Comparison of ENCODE assay signal across 1 cellular context in the genomic region with DNA sequence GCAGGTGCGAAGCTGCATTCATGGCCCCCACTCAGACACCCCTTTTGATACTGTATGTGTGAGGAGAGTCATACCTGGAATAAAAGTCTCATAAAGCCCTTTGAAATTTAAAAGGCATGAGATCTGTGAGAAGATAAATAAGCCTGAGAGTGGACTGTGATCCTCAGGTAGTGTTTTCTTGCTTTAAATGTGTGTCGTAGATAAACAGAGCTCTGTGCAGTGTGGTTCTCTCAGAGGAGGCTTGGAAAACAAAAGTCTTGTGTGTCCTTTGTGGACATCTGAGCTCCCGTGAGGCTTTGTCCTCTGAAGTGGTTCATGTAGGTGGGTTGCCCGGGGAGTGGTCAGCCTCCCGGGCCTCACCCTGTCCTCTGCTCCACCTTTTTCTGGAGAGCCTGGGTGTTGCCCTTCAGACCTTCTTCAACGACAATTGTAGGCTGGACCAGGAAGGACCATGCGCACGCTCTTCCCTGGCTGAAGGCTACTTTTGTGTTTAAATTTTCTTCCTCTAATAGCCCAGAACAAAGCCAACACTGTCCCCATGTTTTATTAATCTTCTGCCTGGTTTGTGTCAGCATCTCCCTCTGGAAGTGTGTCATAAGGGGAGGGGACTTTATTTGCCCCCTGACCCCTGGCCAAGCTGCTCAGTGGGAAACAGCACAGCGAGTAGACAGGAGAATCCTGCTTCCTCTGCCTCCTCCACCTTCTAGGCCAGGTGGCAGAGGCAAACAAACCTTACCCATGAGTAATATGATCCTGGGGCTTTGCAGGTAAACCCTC.
TF ChIP-seq lines count a peak whose summit lies in the region.

No MANE protein-coding gene starts in this region.

TF ChIP-seq in HepG2, 621 proteins besides CTCF, POLR2A, EP300 and RAD21 (continued from another document and continues in another):
- TF ChIP-seq, protein P1, sequence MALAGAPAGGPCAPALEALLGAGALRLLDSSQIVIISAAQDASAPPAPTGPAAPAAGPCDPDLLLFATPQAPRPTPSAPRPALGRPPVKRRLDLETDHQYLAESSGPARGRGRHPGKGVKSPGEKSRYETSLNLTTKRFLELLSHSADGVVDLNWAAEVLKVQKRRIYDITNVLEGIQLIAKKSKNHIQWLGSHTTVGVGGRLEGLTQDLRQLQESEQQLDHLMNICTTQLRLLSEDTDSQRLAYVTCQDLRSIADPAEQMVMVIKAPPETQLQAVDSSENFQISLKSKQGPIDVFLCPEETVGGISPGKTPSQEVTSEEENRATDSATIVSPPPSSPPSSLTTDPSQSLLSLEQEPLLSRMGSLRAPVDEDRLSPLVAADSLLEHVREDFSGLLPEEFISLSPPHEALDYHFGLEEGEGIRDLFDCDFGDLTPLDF (CRISPR knock-in tag; IDR thresholded peaks at IDR 0.05): peak; percentile 41; the same call in 1 of the 2 replicates
- TF ChIP-seq ZNF34 (CRISPR knock-in tag; IDR thresholded peaks at IDR 0.05; ENCODE audit: borderline replicate concordance) (no peak), ZC3H4 (CRISPR knock-in tag; IDR thresholded peaks at IDR 0.05; ENCODE audit: borderline replicate concordance) (no peak), MAFF (IDR thresholded peaks at IDR 0.05; ENCODE audit: low read depth, low read length) (no peak), HNRNPK (IDR thresholded peaks at IDR 0.05; ENCODE audit: low read depth, low read length, poor library complexity, severe bottlenecking) (no peak), MTA3 (CRISPR knock-in tag; IDR thresholded peaks at IDR 0.05) (no peak), SALL2 (CRISPR knock-in tag; IDR thresholded peaks at IDR 0.05) (0 out of 2 replicates have a peak, but pooled peaks have one; percentile 54), CEBPG (CRISPR knock-in tag; IDR thresholded peaks at IDR 0.05) (peak; percentile 54), SUZ12 (IDR thresholded peaks at IDR 0.05; ENCODE audit: low read depth, low read length) (no peak), JUNB (CRISPR knock-in tag; IDR thresholded peaks at IDR 0.05; ENCODE audit: borderline replicate concordance) (no peak), FOXM1 (CRISPR knock-in tag; IDR thresholded peaks at IDR 0.05) (no peak), POGZ (CRISPR knock-in tag; IDR thresholded peaks at IDR 0.05) (0 out of 2 replicates have a peak, but pooled peaks have one; percentile 58), ZNF234 (CRISPR knock-in tag; conservative IDR thresholded peaks at IDR 0.05) (no peak), ZNF326 (CRISPR knock-in tag; IDR thresholded peaks at IDR 0.05; ENCODE audit: borderline replicate concordance) (no peak), KAT7 (CRISPR knock-in tag; IDR thresholded peaks at IDR 0.05; ENCODE audit: borderline replicate concordance) (0 out of 2 replicates have a peak, but pooled peaks have one; percentile 59), CBX1 (IDR thresholded peaks at IDR 0.05; ENCODE audit: low read depth) (no peak), RELA (CRISPR knock-in tag; IDR thresholded peaks at IDR 0.05) (no peak), ZNF30 (CRISPR knock-in tag; IDR thresholded peaks at IDR 0.05) (no peak), ZNF644 (CRISPR knock-in tag; IDR thresholded peaks at IDR 0.05; ENCODE audit: low read depth) (0 out of 2 replicates have a peak, but pooled peaks have one; percentile 29), ZFX (CRISPR knock-in tag; IDR thresholded peaks at IDR 0.05; ENCODE audit: low read depth) (peak; percentile 55), FOXA1 (IDR thresholded peaks at IDR 0.05) (no peak), FOXA1 (CRISPR knock-in tag; IDR thresholded peaks at IDR 0.05) (peak; percentile 85), MAFK (conservative IDR thresholded peaks at IDR 0.05 in 1 of 2, IDR thresholded peaks at IDR 0.05 in 1 of 2; ENCODE audit: low read length in 2 of 2) (no peak), ZNF883 (CRISPR knock-in tag; IDR thresholded peaks at IDR 0.05; ENCODE audit: not compliant biosample characterization) (no peak), EEA1 (CRISPR knock-in tag; IDR thresholded peaks at IDR 0.05; ENCODE audit: borderline replicate concordance) (no peak), ZNF552 (CRISPR knock-in tag; IDR thresholded peaks at IDR 0.05; ENCODE audit: borderline replicate concordance) (no peak), PITX1 (CRISPR knock-in tag; IDR thresholded peaks at IDR 0.05) (peak; percentile 62), FOXA3 (CRISPR knock-in tag; IDR thresholded peaks at IDR 0.05) (peak; percentile 80), CC2D1A (CRISPR knock-in tag; IDR thresholded peaks at IDR 0.05) (peak; percentile 92), FOXK1 (CRISPR knock-in tag; IDR thresholded peaks at IDR 0.05; ENCODE audit: borderline replicate concordance, low read depth) (peak; percentile 83), ZFP36L2 (CRISPR knock-in tag; IDR thresholded peaks at IDR 0.05) (no peak), KLF11 (CRISPR knock-in tag; IDR thresholded peaks at IDR 0.05) (no peak), ZBTB7B (CRISPR knock-in tag; IDR thresholded peaks at IDR 0.05) (peak; percentile 93), JDP2 (CRISPR knock-in tag; IDR thresholded peaks at IDR 0.05; ENCODE audit: borderline replicate concordance) (no peak), STAT5B (CRISPR knock-in tag; IDR thresholded peaks at IDR 0.05) (no peak), RNF2 (conservative IDR thresholded peaks at IDR 0.05; ENCODE audit: low read depth) (no peak)
- TF ChIP-seq, protein P2, sequence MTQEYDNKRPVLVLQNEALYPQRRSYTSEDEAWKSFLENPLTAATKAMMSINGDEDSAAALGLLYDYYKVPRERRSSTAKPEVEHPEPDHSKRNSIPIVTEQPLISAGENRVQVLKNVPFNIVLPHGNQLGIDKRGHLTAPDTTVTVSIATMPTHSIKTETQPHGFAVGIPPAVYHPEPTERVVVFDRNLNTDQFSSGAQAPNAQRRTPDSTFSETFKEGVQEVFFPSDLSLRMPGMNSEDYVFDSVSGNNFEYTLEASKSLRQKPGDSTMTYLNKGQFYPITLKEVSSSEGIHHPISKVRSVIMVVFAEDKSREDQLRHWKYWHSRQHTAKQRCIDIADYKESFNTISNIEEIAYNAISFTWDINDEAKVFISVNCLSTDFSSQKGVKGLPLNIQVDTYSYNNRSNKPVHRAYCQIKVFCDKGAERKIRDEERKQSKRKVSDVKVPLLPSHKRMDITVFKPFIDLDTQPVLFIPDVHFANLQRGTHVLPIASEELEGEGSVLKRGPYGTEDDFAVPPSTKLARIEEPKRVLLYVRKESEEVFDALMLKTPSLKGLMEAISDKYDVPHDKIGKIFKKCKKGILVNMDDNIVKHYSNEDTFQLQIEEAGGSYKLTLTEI (CRISPR knock-in tag; conservative IDR thresholded peaks at IDR 0.05): no peak
- TF ChIP-seq, protein P3, sequence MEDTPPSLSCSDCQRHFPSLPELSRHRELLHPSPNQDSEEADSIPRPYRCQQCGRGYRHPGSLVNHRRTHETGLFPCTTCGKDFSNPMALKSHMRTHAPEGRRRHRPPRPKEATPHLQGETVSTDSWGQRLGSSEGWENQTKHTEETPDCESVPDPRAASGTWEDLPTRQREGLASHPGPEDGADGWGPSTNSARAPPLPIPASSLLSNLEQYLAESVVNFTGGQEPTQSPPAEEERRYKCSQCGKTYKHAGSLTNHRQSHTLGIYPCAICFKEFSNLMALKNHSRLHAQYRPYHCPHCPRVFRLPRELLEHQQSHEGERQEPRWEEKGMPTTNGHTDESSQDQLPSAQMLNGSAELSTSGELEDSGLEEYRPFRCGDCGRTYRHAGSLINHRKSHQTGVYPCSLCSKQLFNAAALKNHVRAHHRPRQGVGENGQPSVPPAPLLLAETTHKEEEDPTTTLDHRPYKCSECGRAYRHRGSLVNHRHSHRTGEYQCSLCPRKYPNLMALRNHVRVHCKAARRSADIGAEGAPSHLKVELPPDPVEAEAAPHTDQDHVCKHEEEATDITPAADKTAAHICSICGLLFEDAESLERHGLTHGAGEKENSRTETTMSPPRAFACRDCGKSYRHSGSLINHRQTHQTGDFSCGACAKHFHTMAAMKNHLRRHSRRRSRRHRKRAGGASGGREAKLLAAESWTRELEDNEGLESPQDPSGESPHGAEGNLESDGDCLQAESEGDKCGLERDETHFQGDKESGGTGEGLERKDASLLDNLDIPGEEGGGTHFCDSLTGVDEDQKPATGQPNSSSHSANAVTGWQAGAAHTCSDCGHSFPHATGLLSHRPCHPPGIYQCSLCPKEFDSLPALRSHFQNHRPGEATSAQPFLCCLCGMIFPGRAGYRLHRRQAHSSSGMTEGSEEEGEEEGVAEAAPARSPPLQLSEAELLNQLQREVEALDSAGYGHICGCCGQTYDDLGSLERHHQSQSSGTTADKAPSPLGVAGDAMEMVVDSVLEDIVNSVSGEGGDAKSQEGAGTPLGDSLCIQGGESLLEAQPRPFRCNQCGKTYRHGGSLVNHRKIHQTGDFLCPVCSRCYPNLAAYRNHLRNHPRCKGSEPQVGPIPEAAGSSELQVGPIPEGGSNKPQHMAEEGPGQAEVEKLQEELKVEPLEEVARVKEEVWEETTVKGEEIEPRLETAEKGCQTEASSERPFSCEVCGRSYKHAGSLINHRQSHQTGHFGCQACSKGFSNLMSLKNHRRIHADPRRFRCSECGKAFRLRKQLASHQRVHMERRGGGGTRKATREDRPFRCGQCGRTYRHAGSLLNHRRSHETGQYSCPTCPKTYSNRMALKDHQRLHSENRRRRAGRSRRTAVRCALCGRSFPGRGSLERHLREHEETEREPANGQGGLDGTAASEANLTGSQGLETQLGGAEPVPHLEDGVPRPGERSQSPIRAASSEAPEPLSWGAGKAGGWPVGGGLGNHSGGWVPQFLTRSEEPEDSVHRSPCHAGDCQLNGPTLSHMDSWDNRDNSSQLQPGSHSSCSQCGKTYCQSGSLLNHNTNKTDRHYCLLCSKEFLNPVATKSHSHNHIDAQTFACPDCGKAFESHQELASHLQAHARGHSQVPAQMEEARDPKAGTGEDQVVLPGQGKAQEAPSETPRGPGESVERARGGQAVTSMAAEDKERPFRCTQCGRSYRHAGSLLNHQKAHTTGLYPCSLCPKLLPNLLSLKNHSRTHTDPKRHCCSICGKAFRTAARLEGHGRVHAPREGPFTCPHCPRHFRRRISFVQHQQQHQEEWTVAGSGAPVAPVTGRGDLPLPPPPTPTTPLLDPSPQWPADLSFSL (CRISPR knock-in tag; IDR thresholded peaks at IDR 0.05): peak; percentile 97
- TF ChIP-seq, protein P4, sequence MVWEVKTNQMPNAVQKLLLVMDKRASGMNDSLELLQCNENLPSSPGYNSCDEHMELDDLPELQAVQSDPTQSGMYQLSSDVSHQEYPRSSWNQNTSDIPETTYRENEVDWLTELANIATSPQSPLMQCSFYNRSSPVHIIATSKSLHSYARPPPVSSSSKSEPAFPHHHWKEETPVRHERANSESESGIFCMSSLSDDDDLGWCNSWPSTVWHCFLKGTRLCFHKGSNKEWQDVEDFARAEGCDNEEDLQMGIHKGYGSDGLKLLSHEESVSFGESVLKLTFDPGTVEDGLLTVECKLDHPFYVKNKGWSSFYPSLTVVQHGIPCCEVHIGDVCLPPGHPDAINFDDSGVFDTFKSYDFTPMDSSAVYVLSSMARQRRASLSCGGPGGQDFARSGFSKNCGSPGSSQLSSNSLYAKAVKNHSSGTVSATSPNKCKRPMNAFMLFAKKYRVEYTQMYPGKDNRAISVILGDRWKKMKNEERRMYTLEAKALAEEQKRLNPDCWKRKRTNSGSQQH (CRISPR knock-in tag; IDR thresholded peaks at IDR 0.05; ENCODE audit: low read depth): peak; percentile 26; the same call in 1 of the 2 replicates
- TF ChIP-seq, protein P5, sequence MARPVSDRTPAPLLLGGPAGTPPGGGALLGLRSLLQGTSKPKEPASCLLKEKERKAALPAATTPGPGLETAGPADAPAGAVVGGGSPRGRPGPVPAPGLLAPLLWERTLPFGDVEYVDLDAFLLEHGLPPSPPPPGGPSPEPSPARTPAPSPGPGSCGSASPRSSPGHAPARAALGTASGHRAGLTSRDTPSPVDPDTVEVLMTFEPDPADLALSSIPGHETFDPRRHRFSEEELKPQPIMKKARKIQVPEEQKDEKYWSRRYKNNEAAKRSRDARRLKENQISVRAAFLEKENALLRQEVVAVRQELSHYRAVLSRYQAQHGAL (CRISPR knock-in tag; IDR thresholded peaks at IDR 0.05; ENCODE audit: not compliant biosample characterization): peak; percentile 75
- TF ChIP-seq, protein P6, sequence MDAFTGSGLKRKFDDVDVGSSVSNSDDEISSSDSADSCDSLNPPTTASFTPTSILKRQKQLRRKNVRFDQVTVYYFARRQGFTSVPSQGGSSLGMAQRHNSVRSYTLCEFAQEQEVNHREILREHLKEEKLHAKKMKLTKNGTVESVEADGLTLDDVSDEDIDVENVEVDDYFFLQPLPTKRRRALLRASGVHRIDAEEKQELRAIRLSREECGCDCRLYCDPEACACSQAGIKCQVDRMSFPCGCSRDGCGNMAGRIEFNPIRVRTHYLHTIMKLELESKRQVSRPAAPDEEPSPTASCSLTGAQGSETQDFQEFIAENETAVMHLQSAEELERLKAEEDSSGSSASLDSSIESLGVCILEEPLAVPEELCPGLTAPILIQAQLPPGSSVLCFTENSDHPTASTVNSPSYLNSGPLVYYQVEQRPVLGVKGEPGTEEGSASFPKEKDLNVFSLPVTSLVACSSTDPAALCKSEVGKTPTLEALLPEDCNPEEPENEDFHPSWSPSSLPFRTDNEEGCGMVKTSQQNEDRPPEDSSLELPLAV (CRISPR knock-in tag; conservative IDR thresholded peaks at IDR 0.05; ENCODE audit: low read depth): no peak
- TF ChIP-seq, protein P7, sequence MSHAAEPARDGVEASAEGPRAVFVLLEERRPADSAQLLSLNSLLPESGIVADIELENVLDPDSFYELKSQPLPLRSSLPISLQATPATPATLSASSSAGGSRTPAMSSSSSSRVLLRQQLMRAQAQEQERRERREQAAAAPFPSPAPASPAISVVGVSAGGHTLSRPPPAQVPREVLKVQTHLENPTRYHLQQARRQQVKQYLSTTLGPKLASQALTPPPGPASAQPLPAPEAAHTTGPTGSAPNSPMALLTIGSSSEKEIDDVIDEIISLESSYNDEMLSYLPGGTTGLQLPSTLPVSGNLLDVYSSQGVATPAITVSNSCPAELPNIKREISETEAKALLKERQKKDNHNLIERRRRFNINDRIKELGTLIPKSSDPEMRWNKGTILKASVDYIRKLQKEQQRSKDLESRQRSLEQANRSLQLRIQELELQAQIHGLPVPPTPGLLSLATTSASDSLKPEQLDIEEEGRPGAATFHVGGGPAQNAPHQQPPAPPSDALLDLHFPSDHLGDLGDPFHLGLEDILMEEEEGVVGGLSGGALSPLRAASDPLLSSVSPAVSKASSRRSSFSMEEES (CRISPR knock-in tag; IDR thresholded peaks at IDR 0.05): no peak; the same call in 1 of the 2 replicates
- TF ChIP-seq, protein P8, sequence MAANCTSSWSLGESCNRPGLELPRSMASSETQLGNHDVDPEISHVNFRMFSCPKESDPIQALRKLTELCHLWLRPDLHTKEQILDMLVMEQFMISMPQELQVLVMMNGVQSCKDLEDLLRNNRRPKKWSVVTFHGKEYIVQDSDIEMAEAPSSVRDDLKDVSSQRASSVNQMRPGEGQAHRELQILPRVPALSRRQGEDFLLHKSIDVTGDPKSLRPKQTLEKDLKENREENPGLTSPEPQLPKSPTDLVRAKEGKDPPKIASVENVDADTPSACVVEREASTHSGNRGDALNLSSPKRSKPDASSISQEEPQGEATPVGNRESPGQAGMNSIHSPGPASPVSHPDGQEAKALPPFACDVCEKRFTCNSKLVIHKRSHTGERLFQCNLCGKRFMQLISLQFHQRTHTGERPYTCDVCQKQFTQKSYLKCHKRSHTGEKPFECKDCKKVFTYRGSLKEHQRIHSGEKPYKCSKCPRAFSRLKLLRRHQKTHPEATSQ (CRISPR knock-in tag; IDR thresholded peaks at IDR 0.05; ENCODE audit: borderline replicate concordance): no peak
- TF ChIP-seq, protein P9, sequence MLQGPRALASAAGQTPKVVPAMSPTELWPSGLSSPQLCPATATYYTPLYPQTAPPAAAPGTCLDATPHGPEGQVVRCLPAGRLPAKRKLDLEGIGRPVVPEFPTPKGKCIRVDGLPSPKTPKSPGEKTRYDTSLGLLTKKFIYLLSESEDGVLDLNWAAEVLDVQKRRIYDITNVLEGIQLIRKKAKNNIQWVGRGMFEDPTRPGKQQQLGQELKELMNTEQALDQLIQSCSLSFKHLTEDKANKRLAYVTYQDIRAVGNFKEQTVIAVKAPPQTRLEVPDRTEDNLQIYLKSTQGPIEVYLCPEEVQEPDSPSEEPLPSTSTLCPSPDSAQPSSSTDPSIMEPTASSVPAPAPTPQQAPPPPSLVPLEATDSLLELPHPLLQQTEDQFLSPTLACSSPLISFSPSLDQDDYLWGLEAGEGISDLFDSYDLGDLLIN (CRISPR knock-in tag; IDR thresholded peaks at IDR 0.05; ENCODE audit: borderline replicate concordance): no peak
